Comparison of ENCODE assay signal across 1 cellular context in the genomic region with DNA sequence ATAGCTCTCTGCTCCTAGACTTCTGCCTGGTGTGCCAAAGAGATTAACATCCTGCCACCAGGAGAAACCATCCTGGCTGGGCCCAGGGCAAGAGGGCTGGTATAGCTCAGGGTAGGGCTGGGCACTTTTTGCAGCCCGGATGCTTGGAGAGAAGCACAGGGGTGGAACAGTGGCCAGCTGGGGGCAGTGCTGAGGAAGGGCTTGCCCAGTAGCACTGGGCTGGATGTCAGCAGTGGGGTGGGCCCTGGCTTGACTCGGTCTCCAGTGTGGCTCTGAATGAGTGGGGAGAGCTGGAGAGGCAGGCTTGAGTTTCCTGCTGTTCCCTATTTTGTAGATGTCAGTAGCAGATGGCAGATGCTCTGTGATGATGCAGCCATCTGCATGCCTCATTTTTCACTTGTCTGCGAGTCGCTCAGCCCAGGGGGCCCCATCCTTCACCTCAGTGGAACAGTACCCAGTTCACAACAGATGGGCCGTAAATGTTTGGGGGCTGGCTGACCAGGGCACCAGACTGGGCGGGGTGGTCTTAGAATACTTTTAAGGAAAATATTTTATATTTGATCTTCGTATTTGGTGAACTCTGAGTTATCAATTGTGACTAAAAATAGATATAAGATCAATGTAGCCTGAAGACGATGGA.
TF ChIP-seq lines count a peak whose summit lies in the region.

No MANE protein-coding gene starts in this region.

TF ChIP-seq in SK-N-SH treated with all-trans-retinoic acid at 6 μM for 48 hours, 23 proteins besides CTCF, POLR2A, EP300 and RAD21 (continued from another document):
- TF ChIP-seq ZNF565 (CRISPR knock-in tag; conservative IDR thresholded peaks at IDR 0.05; ENCODE audit: low read depth) (no peak), ARNTL (CRISPR knock-in tag; IDR thresholded peaks at IDR 0.05; ENCODE audit: borderline replicate concordance, low read depth) (no peak), ZNF70 (CRISPR knock-in tag; IDR thresholded peaks at IDR 0.05) (no peak)
